In the genomic region with DNA sequence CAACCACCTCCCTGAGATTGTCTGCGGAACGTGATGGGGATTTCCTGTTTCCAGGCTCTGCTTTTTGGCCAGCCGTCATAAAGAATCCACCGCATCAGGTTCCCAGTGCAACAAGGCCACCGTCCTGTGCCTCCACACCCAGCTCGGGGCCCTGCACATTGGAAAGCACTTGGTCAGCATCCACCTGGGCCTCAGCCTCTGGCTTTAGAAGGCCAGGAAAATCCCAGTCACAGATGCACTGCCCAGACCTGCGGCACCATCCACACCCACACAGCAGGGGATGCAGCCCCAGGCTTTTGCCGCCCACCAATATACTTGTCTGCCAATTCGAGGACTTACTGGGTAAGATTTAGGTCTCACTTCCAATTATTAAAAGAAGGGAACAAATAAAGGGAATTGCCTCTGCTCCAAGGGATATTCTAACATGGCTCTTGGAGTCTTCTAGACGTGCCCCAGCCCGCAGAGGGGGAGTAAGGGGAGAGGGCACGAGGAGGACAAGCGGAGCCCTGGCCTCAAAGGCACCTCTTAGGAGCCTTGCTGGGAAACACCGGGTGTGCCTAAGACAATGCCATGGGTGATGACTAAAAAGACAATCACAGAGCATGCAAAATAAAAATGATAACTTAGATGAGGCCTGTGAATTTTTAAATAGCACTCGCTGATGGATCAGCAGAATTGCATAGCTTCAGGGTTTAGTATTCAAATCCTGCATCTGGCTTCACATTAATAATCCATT, we compare ENCODE assay signal across 18 cellular contexts.
DNase-seq lines count a peak whose midpoint lies in the region; ATAC-seq and TF ChIP-seq lines count a peak whose summit lies in the region.
"Had no signal": no experiment of that assay in that cellular context is flagged by ENCODE, and none has a peak within 500 bp of the region (broad histone marks: within the 10 kb centered on the region; RNA-seq: fewer than 3 reads in every experiment).

No MANE protein-coding gene starts in this region.

- H3K9me3 Mint-ChIP-seq in stimulated activated naive CD8-positive, alpha-beta T cell treated with anti-CD3 and anti-CD28 coated beads, Interleukin-15, Interleukin-2, amounts not matched to agents 100 ng/mL and 50 ng/mL, for 24 hours: no peaks in the 10 kb centered on the region
- H3K9me3 Mint-ChIP-seq in stimulated activated naive CD8-positive, alpha-beta T cell treated with anti-CD3 and anti-CD28 coated beads, Interleukin-15, amount 100 ng/mL, for 72 hours: no peaks in the 10 kb centered on the region
- no peaks in the 10 kb centered on the region for H3K9me3 Mint-ChIP-seq in activated T-helper 17 cell treated with anti-CD3 and anti-CD28 coated beads, Interleukin-2, amount 50 U/mL, for 72 hours
- peaks cover 9% of the 10 kb centered on the region for H3K9me3 Mint-ChIP-seq in type B pancreatic cell
- H3K9me3 Mint-ChIP-seq: activated naive CD8-positive, alpha-beta T cell treated with anti-CD3 and anti-CD28 coated beads, Interleukin-2, amount 10 ng/mL, durations not matched to agents 7 days and 5 days; T-helper 2 cell treated with Interferon-gamma antibody and Interleukin-4, amounts not matched to agents 5 μg/mL and 100 μg/mL, for 36 hours had no signal

- no peak overlapping the region for H3K4me3 ChIP-seq in aorta (ENCODE audit: low read length in 2 of 2)
- H3K4me3 ChIP-seq in stomach: no peak overlapping the region
- H3K4me3 ChIP-seq: pancreas, suprapubic skin had no signal

- no peaks in the 10 kb centered on the region for H3K36me3 ChIP-seq in aorta (ENCODE audit: control insufficient read depth in 1 of 2, insufficient read depth in 2 of 2, low read length in 1 of 2)
- H3K36me3 ChIP-seq in stomach: no peaks in the 10 kb centered on the region
- H3K36me3 ChIP-seq: pancreas, suprapubic skin had no signal

- H3K27ac Mint-ChIP-seq in stimulated activated naive CD8-positive, alpha-beta T cell treated with anti-CD3 and anti-CD28 coated beads, Interleukin-15, Interleukin-2, amounts not matched to agents 100 ng/mL and 50 ng/mL, for 24 hours: peak overlapping the region; percentile 23
- peak overlapping the region in 1 of 2 donors; percentile 19 for H3K27ac Mint-ChIP-seq in stimulated activated naive CD8-positive, alpha-beta T cell treated with anti-CD3 and anti-CD28 coated beads, Interleukin-15, amount 100 ng/mL, for 72 hours
- H3K27ac Mint-ChIP-seq in activated T-helper 17 cell treated with anti-CD3 and anti-CD28 coated beads, Interleukin-2, amount 50 U/mL, for 72 hours: no peak overlapping the region
- peak overlapping the region; percentile 95 for H3K27ac Mint-ChIP-seq in type B pancreatic cell
- H3K27ac Mint-ChIP-seq: T-helper 2 cell treated with Interferon-gamma antibody and Interleukin-4, amounts not matched to agents 5 μg/mL and 100 μg/mL, for 36 hours had no signal

- H3K27ac ChIP-seq in aorta (ENCODE audit: low read depth in 1 of 2, low read length in 2 of 2): no peak overlapping the region
- no peak overlapping the region for H3K27ac ChIP-seq in stomach
- H3K27ac ChIP-seq: pancreas, suprapubic skin had no signal

- intact Hi-C loops in aorta (cut with DNase I) (no loop called here), stomach (cut with DNase I; ENCODE audit: low total_unique reads) (no loop called here)

- WGBS in aorta, 2 donors: 88 to 92% methylated on average over 15 of the region's 15 CpGs
- WGBS in stomach, 5 donors: 85 to 92% (median 89%) methylated on average over 15 of the region's 15 CpGs

- no peak overlapping the region for H3K4me3 Mint-ChIP-seq in stimulated activated naive CD8-positive, alpha-beta T cell treated with anti-CD3 and anti-CD28 coated beads, Interleukin-15, Interleukin-2, amounts not matched to agents 100 ng/mL and 50 ng/mL, for 24 hours
- H3K4me3 Mint-ChIP-seq in stimulated activated naive CD8-positive, alpha-beta T cell treated with anti-CD3 and anti-CD28 coated beads, Interleukin-15, amount 100 ng/mL, for 72 hours: no peak overlapping the region
- peak overlapping the region; percentile 74 for H3K4me3 Mint-ChIP-seq in activated T-helper 17 cell treated with anti-CD3 and anti-CD28 coated beads, Interleukin-2, amount 50 U/mL, for 72 hours
- H3K4me3 Mint-ChIP-seq in type B pancreatic cell: peak overlapping the region; percentile 21

- no peak for TF ChIP-seq CTCF in type B pancreatic cell (conservative IDR thresholded peaks at IDR 0.05)
- TF ChIP-seq CTCF in stomach (IDR thresholded peaks at IDR 0.05): no peak

- no peaks in the 10 kb centered on the region for H3K27me3 ChIP-seq in aorta (ENCODE audit: control insufficient read depth in 1 of 2, insufficient read depth in 2 of 2, low read length in 1 of 2)
- no peaks in the 10 kb centered on the region for H3K27me3 ChIP-seq in stomach
- H3K27me3 ChIP-seq: pancreas, suprapubic skin had no signal

- H3K27me3 Mint-ChIP-seq in stimulated activated naive CD8-positive, alpha-beta T cell treated with anti-CD3 and anti-CD28 coated beads, Interleukin-15, Interleukin-2, amounts not matched to agents 100 ng/mL and 50 ng/mL, for 24 hours: no peaks in the 10 kb centered on the region
- H3K27me3 Mint-ChIP-seq in stimulated activated naive CD8-positive, alpha-beta T cell treated with anti-CD3 and anti-CD28 coated beads, Interleukin-15, amount 100 ng/mL, for 72 hours: no peaks in the 10 kb centered on the region
- no peaks in the 10 kb centered on the region for H3K27me3 Mint-ChIP-seq in activated T-helper 17 cell treated with anti-CD3 and anti-CD28 coated beads, Interleukin-2, amount 50 U/mL, for 72 hours
- H3K27me3 Mint-ChIP-seq in type B pancreatic cell: no peaks in the 10 kb centered on the region
- H3K27me3 Mint-ChIP-seq: activated naive CD8-positive, alpha-beta T cell treated with anti-CD3 and anti-CD28 coated beads, Interleukin-2, amount 10 ng/mL, durations not matched to agents 7 days and 5 days had no signal

- no peak for TF ChIP-seq EP300 in stomach (IDR thresholded peaks at IDR 0.05)

- TF ChIP-seq POLR2A in stomach (IDR thresholded peaks at IDR 0.05): no peak

- H3K4me1 ChIP-seq in aorta (ENCODE audit: control insufficient read depth in 1 of 2, insufficient read depth in 2 of 2, low read length in 2 of 2): no peaks in the 10 kb centered on the region
- peaks cover 0 to 14% (median 12%) of the 10 kb centered on the region in 4 donors for H3K4me1 ChIP-seq in stomach

- DNase-seq in stimulated activated naive CD8-positive, alpha-beta T cell treated with anti-CD3 and anti-CD28 coated beads, Interleukin-15, amount 100 ng/mL, for 72 hours: no peak
- DNase-seq in type B pancreatic cell (ENCODE audit: extremely low spot score, unreplicated experiment) (no peak), aorta (no peak), stomach (no peak)
- DNase-seq: activated CD8-positive, alpha-beta memory T cell treated with anti-CD3 and anti-CD28 coated beads, Interleukin-2, amount 50 U/mL, for 48 hours; activated naive CD8-positive, alpha-beta T cell treated with anti-CD3 and anti-CD28 coated beads, Interleukin-2, amount 10 ng/mL, durations not matched to agents 7 days and 5 days; Calu3; effector memory CD4-positive, alpha-beta T cell; left cardiac atrium; NCI-H2029; NCI-H510A; pancreas had no signal

- H3K4me1 Mint-ChIP-seq in stimulated activated naive CD8-positive, alpha-beta T cell treated with anti-CD3 and anti-CD28 coated beads, Interleukin-15, Interleukin-2, amounts not matched to agents 100 ng/mL and 50 ng/mL, for 24 hours (ENCODE audit: low read depth): peaks cover 96% of the 10 kb centered on the region
- peaks cover 100% of the 10 kb centered on the region for H3K4me1 Mint-ChIP-seq in stimulated activated naive CD8-positive, alpha-beta T cell treated with anti-CD3 and anti-CD28 coated beads, Interleukin-15, amount 100 ng/mL, for 72 hours
- peaks cover 40% of the 10 kb centered on the region for H3K4me1 Mint-ChIP-seq in activated T-helper 17 cell treated with anti-CD3 and anti-CD28 coated beads, Interleukin-2, amount 50 U/mL, for 72 hours
- peaks cover 55% of the 10 kb centered on the region for H3K4me1 Mint-ChIP-seq in type B pancreatic cell (ENCODE audit: unreplicated experiment)

- H3K9me3 ChIP-seq in aorta (ENCODE audit: control insufficient read depth, low read length) (no peaks in the 10 kb centered on the region), stomach (no peaks in the 10 kb centered on the region)
- H3K9me3 ChIP-seq: pancreas, suprapubic skin had no signal

- no peak for ATAC-seq in stimulated activated naive CD8-positive, alpha-beta T cell treated with anti-CD3 and anti-CD28 coated beads, Interleukin-15, amount 100 ng/mL, for 72 hours
- no peak for ATAC-seq in activated T-helper 17 cell treated with anti-CD3 and anti-CD28 coated beads, Interleukin-2, amount 50 U/mL, for 72 hours (replicated peaks)
- ATAC-seq in esophagus mucosa (peak; percentile 62), aorta (ENCODE audit: low FRiP score) (no peak), HG03439 (IDR thresholded peaks at IDR 0.05; ENCODE audit: unreplicated experiment) (no peak)
- ATAC-seq: left cardiac atrium, pancreas had no signal

- H3K36me3 Mint-ChIP-seq in stimulated activated naive CD8-positive, alpha-beta T cell treated with anti-CD3 and anti-CD28 coated beads, Interleukin-15, Interleukin-2, amounts not matched to agents 100 ng/mL and 50 ng/mL, for 24 hours (ENCODE audit: low read depth): peaks cover under 1% of the 10 kb centered on the region
- no peaks in the 10 kb centered on the region for H3K36me3 Mint-ChIP-seq in activated T-helper 17 cell treated with anti-CD3 and anti-CD28 coated beads, Interleukin-2, amount 50 U/mL, for 72 hours (ENCODE audit: low read depth)
- peaks cover 7% of the 10 kb centered on the region for H3K36me3 Mint-ChIP-seq in type B pancreatic cell

Comparison
In these comparisons a context has a peak if more than half of its experiments do, and no peak if none do; other contexts are left out.
1. H3K4me3 Mint-ChIP-seq: peak in activated T-helper 17 cell treated with anti-CD3 and anti-CD28 coated beads, Interleukin-2, amount 50 U/mL, for 72 hours (single experiment) and type B pancreatic cell (single experiment); none in stimulated activated naive CD8-positive, alpha-beta T cell treated with anti-CD3 and anti-CD28 coated beads, Interleukin-15, Interleukin-2, amounts not matched to agents 100 ng/mL and 50 ng/mL, for 24 hours (single experiment) and stimulated activated naive CD8-positive, alpha-beta T cell treated with anti-CD3 and anti-CD28 coated beads, Interleukin-15, amount 100 ng/mL, for 72 hours (0 of 2).